Comparison of ENCODE assay signal across 13 cellular contexts in genomic region chr6:66897576-66897975, GRCh38.
DNase-seq lines count a peak whose midpoint lies in the region; ATAC-seq, FAIRE-seq and TF ChIP-seq lines count a peak whose summit lies in the region.
"Had no signal": no experiment of that assay in that cellular context is flagged by ENCODE, and none has a peak within 500 bp of the region (broad histone marks: within the 10 kb centered on the region; RNA-seq: fewer than 3 reads in every experiment).

No MANE protein-coding gene starts in this region.

- H3K4me3 ChIP-seq in epithelial cell of esophagus (ENCODE audit: low read length) (no peak overlapping the region), skeletal muscle cell (ENCODE audit: low read depth, low read length) (no peak overlapping the region), mucosa of descending colon (no peak overlapping the region)
- H3K4me3 ChIP-seq: body of pancreas had no signal

- peaks cover 43% of the 10 kb centered on the region for H3K9me3 ChIP-seq in mucosa of descending colon
- H3K9me3 ChIP-seq: body of pancreas had no signal

- DNase-seq in SIG-M5 treated with dmso at 0.1 percent for 504 hours (lab: John Stamatoyannopoulos, UW; ENCODE audit: unreplicated experiment) (peak; percentile 42), SIG-M5 (lab: John Stamatoyannopoulos, UW) (no peak), NCI-H226 (peak; percentile 33), epithelial cell of esophagus (ENCODE audit: low read depth) (peak; percentile 95), skeletal muscle cell (ENCODE audit: low read depth) (peak; percentile 41), D341Med (ENCODE audit: low spot score) (no peak), GM12891 (ENCODE audit: insufficient read length, low spot score) (no peak), mucosa of descending colon (no peak)
- DNase-seq: activated CD8-positive, alpha-beta memory T cell treated with anti-CD3 and anti-CD28 coated beads, Interleukin-2, amount 50 U/mL, for 4 hours; NCI-H1694 treated with DMSO at 0.1 percent for 48 hours; stimulated activated naive B cell treated with anti-CD40 and anti-IgM and Interleukin-4, amounts not matched to agents 10 μg/mL and 1 μg/mL and 100 μg/mL, for 72 hours had no signal

- no peak for FAIRE-seq in GM12891 (lab: Jason Lieb, UNC)

- H3K4me1 ChIP-seq in mucosa of descending colon (ENCODE audit: low read depth), result no peaks in the 10 kb centered on the region
- H3K4me1 ChIP-seq: body of pancreas had no signal

- H3K36me3 ChIP-seq in mucosa of descending colon (ENCODE audit: low read depth), result no peaks in the 10 kb centered on the region

- TF ChIP-seq CTCF in epithelial cell of esophagus (IDR thresholded peaks at IDR 0.05; ENCODE audit: insufficient read depth, low read depth, low read length, missing control alignments) (no peak), mucosa of descending colon (IDR thresholded peaks at IDR 0.05) (no peak)

- intact Hi-C loops in mucosa of descending colon (cut with DNase I, micrococcal nuclease), result no loop called here

- TF ChIP-seq POLR2A in GM12891 (IDR thresholded peaks at IDR 0.05; ENCODE audit: low read depth, low read length), result no peak

- no peak for ATAC-seq in mucosa of descending colon
- ATAC-seq: body of pancreas; esophagus mucosa; stimulated activated naive B cell treated with anti-CD40 and anti-IgM and Interleukin-4, amounts not matched to agents 10 μg/mL and 1 μg/mL and 100 μg/mL, for 72 hours had no signal

TF ChIP-seq in GM12891, 5 proteins besides CTCF, POLR2A, EP300 and RAD21:
- TF ChIP-seq PAX5 (IDR thresholded peaks at IDR 0.05; ENCODE audit: insufficient read depth, low read length, severe bottlenecking) (no peak), SPI1 (IDR thresholded peaks at IDR 0.05; ENCODE audit: low read depth, low read length) (no peak), POU2F2 (IDR thresholded peaks at IDR 0.05; ENCODE audit: low read depth, low read length) (no peak), POLR2AphosphoS5 (IDR thresholded peaks at IDR 0.05; ENCODE audit: low read depth, low read length) (no peak), TAF1 (IDR thresholded peaks at IDR 0.05; ENCODE audit: low read depth, low read length) (no peak)

Comparison
In these comparisons a context has a peak if more than half of its experiments do, and no peak if none do; other contexts are left out.
1. DNase-seq: peak in SIG-M5 treated with dmso at 0.1 percent for 504 hours (single experiment), NCI-H226 (single experiment), epithelial cell of esophagus (single experiment) and skeletal muscle cell (single experiment); none in SIG-M5 (single experiment), D341Med (single experiment), GM12891 (single experiment) and mucosa of descending colon (0 of 3).